In genomic region chr3:195093731-195094130, GRCh38 we compare ENCODE assay signal across 18 cellular contexts.
DNase-seq lines count a peak whose midpoint lies in the region; ATAC-seq and TF ChIP-seq lines count a peak whose summit lies in the region.
"Had no signal": no experiment of that assay in that cellular context is flagged by ENCODE, and none has a peak within 500 bp of the region (broad histone marks: within the 10 kb centered on the region; RNA-seq: fewer than 3 reads in every experiment).

No MANE protein-coding gene starts in this region.

- H3K4me3 ChIP-seq in thyroid gland (replicated peaks in 1 of 3): no peak overlapping the region
- H3K4me3 ChIP-seq: A549, esophagus muscularis mucosa, lung had no signal

- ATAC-seq in left cardiac atrium (no peak), left ventricle myocardium superior (no peak), HG03095 (IDR thresholded peaks at IDR 0.05; ENCODE audit: unreplicated experiment) (peak; percentile 7)
- ATAC-seq: Right ventricle myocardium inferior had no signal

- no peaks in the 10 kb centered on the region for H3K36me3 ChIP-seq in thyroid gland
- H3K36me3 ChIP-seq: esophagus muscularis mucosa had no signal

- CTCF ChIA-PET in GM10248 (lab: Yijun Ruan, JAX): interaction anchor here (2.5 kb wide), 1 partner anchor 12 kb away, joined by 19 read pairs; no protein-coding TSS in a partner anchor

- TF ChIP-seq CTCF in thyroid gland (IDR thresholded peaks at IDR 0.05) (no peak), GM10248 (IDR thresholded peaks at IDR 0.05; ENCODE audit: control extremely low read depth, extremely low read depth, low read depth, missing control alignments) (no peak)

- POLR2A ChIA-PET in GM10248 (lab: Yijun Ruan, JAX): no interaction called here

- H3K27ac ChIP-seq in thyroid gland: peak overlapping the region; percentile 24 to 63 (median 40)
- H3K27ac ChIP-seq: A549, esophagus muscularis mucosa had no signal

- 66 to 67% methylated on average over 9 of the region's 9 CpGs for WGBS in thyroid gland, 2 donors

- intact Hi-C loops in left cardiac atrium (cut with DNase I) (no loop called here), left ventricle myocardium superior (cut with micrococcal nuclease) (no loop called here), thyroid gland (cut with DNase I) (no loop called here)

- DNase-seq in left cardiac atrium (peak; percentile 9), left ventricle myocardium superior (no peak), germinal center (ENCODE audit: low spot score) (peak; percentile 28), thyroid gland (peak in 1 of 2 donors; percentile 4), GM10248 (ENCODE audit: extremely low spot score) (no peak), NOMO-1 treated with DMSO at 0.1 percent for 48 hours (lab: John Stamatoyannopoulos, UW; ENCODE audit: unreplicated experiment) (no peak), erythroblast (lab: John Stamatoyannopoulos, UW) (no peak)
- DNase-seq: COR-L47, H9, hypothalamus, KG1, NCI-H1694 treated with DMSO at 0.1 percent for 48 hours, NCI-H526 had no signal

- H3K27me3 ChIP-seq in thyroid gland: no peaks in the 10 kb centered on the region
- H3K27me3 ChIP-seq: esophagus muscularis mucosa had no signal

- H3K4me1 ChIP-seq in thyroid gland: peaks cover 0 to 8% of the 10 kb centered on the region in 2 donors
- H3K4me1 ChIP-seq: A549 had no signal

- no peaks in the 10 kb centered on the region for H3K9me3 ChIP-seq in thyroid gland
- H3K9me3 ChIP-seq: A549, esophagus muscularis mucosa had no signal

- TF ChIP-seq POLR2A in thyroid gland (IDR thresholded peaks at IDR 0.05) (no peak), erythroblast (IDR thresholded peaks at IDR 0.05; ENCODE audit: low read length) (no peak)

Comparison
In these comparisons a context has a peak if more than half of its experiments do, and no peak if none do; other contexts are left out.
1. DNase-seq: peak in left cardiac atrium (single experiment) and germinal center (single experiment); none in left ventricle myocardium superior (single experiment), GM10248 (single experiment), NOMO-1 treated with DMSO at 0.1 percent for 48 hours (single experiment) and erythroblast (0 of 2).